ENCODE assay signal across 19 cellular contexts in genomic region chr15:53918180-53919079, GRCh38. TPM values are rescaled to one million over a fixed set of nuclear protein-coding genes. Genes with fewer than 3 reads are reported as not detected.
A peak's percentile ranks its signal among the peaks of the same experiment; 100 is the strongest.
DNase-seq lines count a peak whose midpoint lies in the region; ATAC-seq and TF ChIP-seq lines count a peak whose summit lies in the region.
"Had no signal": no experiment of that assay in that cellular context is flagged by ENCODE, and none has a peak within 500 bp of the region (broad histone marks: within the 10 kb centered on the region; RNA-seq: fewer than 3 reads in every experiment).

No MANE protein-coding gene starts in this region.

- H3K4me1 Mint-ChIP-seq in WTC11 (peaks cover 29% of the 10 kb centered on the region), nephron progenitor cell (peaks cover 17% of the 10 kb centered on the region)
- H3K4me1 Mint-ChIP-seq: B cell; central memory CD8-positive, alpha-beta T cell; T-helper 17 cell had no signal

- DNase-seq in DMS53 (lab: John Stamatoyannopoulos, UW) = peak; percentile 57
- DNase-seq in NCI-H1092 (lab: John Stamatoyannopoulos, UW) = peak; percentile 1
- no peak for DNase-seq in WTC11 (ENCODE audit: low spot score)
- DNase-seq in nephron progenitor cell = no peak
- DNase-seq: activated CD4-positive, CD25-positive, alpha-beta regulatory T cell treated with anti-CD3 and anti-CD28 coated beads, Interleukin-2, amount 50 U/mL, for 72 hours; activated CD8-positive, alpha-beta memory T cell treated with anti-CD3 and anti-CD28 coated beads, Interleukin-2, amount 50 U/mL, for 4 hours; islet precursor cell; stimulated activated CD4-positive, alpha-beta T cell treated with anti-CD3 and anti-CD28 coated beads, Interleukin-12 subunit alpha, Interleukin-12 subunit beta, amount 100 ng/mL, for 4 hours; T-helper 17 cell had no signal

- H3K4me3 Mint-ChIP-seq in WTC11 (no peak overlapping the region), nephron progenitor cell (no peak overlapping the region)
- H3K4me3 Mint-ChIP-seq: B cell; central memory CD8-positive, alpha-beta T cell; T-helper 17 cell had no signal

- no peak for TF ChIP-seq CTCF in WTC11 (IDR thresholded peaks at IDR 0.05)
- TF ChIP-seq CTCF in nephron progenitor cell (IDR thresholded peaks at IDR 0.05) = no peak

- CTCF ChIA-PET in WTC11 (lab: Charles Lee) = interaction anchor here (1.4 kb wide), 1 partner anchor 27 kb away, joined by 4 read pairs; no protein-coding TSS in a partner anchor

- H3K27me3 Mint-ChIP-seq in WTC11 (ENCODE audit: low read depth) = no peaks in the 10 kb centered on the region
- H3K27me3 Mint-ChIP-seq in nephron progenitor cell (ENCODE audit: low read depth, poor library complexity) = no peaks in the 10 kb centered on the region
- H3K27me3 Mint-ChIP-seq: B cell; central memory CD8-positive, alpha-beta T cell; T-helper 17 cell had no signal

- H3K9me3 Mint-ChIP-seq in WTC11 (no peaks in the 10 kb centered on the region), nephron progenitor cell (no peaks in the 10 kb centered on the region)

- peak overlapping the region; percentile 24; the same call in 1 of the 2 replicates for H3K27ac Mint-ChIP-seq in WTC11
- peak overlapping the region; percentile 29 for H3K27ac Mint-ChIP-seq in nephron progenitor cell
- H3K27ac Mint-ChIP-seq: B cell, T-helper 17 cell had no signal

- ATAC-seq in WTC11 = peak; percentile 77
- no peak for ATAC-seq in GM21515 (IDR thresholded peaks at IDR 0.05; ENCODE audit: unreplicated experiment)
- no peak for ATAC-seq in HG03342 (IDR thresholded peaks at IDR 0.05; ENCODE audit: unreplicated experiment)
- ATAC-seq in GM18909 (IDR thresholded peaks at IDR 0.05; ENCODE audit: poor library complexity, unreplicated experiment) = no peak
- ATAC-seq: gastroesophageal sphincter, T-helper 17 cell had no signal

- H3K36me3 Mint-ChIP-seq in WTC11 = no peaks in the 10 kb centered on the region
- no peaks in the 10 kb centered on the region for H3K36me3 Mint-ChIP-seq in nephron progenitor cell (ENCODE audit: low read depth)

- POLR2A ChIA-PET in WTC11 (lab: Charles Lee) = no interaction called here

TF ChIP-seq in WTC11, 78 proteins besides CTCF, POLR2A, EP300 and RAD21:
- TF ChIP-seq CBFB (CRISPR knock-in tag; IDR thresholded peaks at IDR 0.05; ENCODE audit: low read depth) (no peak), TEAD1 (CRISPR knock-in tag; IDR thresholded peaks at IDR 0.05) (no peak), GABPB1 (CRISPR knock-in tag; IDR thresholded peaks at IDR 0.05) (peak; percentile 39; the same call in 1 of the 2 replicates)

RNA-seq across cellular contexts. Expression of gene UNC13C, which starts 59.8 kb away (rescaled TPM):
- total RNA-seq in WTC11 (2021) = 0.02 to 0.07 TPM (median 0.07 TPM) in 3 replicates
- total RNA-seq: B cell, MCF 10A, NCI-H460, osteocyte, RPMI7951, T-helper 17 cell had no signal

Comparison
In these comparisons a context has a peak if more than half of its experiments do, and no peak if none do; other contexts are left out.
1. DNase-seq: peak in DMS53 (single experiment) and NCI-H1092 (single experiment); none in WTC11 (single experiment) and nephron progenitor cell (single experiment).